In the genomic region with DNA sequence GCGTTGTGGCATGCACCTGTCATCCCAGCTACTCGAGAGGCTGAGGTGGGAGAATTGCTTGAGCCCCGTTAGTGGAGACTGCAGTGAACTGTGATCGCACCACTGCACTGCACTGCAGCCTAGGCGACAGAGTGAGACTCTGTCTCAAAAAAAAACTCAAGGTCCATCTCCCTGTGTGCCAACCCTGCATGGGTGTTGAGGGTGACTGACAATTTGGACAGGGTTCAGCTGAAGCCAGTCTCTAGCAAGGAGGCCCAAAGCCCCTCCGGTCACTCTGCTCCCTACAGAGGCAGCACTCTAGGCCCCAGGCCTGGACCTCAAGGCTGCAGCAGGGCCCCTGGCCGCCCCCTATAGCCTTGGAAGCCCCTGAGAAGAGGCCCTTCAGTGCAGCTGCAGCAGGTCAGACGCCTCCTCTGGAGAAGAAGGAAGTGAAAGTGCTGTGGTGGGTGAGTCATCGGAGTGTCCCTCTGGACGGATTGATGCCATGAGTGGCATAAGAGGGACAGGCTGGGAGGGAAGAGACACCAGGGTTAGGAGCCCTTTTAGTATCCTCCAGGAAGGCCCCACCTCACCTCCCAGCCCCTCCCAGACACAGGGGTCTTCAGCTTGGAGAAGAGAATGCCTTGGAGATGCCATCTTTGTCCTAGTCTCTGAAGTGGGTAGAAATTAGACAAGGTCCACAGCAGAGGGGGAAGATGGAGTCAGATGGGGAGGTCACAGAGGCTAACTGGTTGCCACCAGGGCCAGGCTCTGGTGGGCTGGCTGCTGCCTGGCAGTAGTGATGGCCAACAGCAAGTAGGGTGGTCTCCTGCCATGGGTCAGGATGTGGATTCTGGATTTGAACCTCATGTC, we compare ENCODE assay signal across 7 cellular contexts. TPM values are rescaled to one million over a fixed set of nuclear protein-coding genes. Genes with fewer than 3 reads are reported as not detected.
DNase-seq lines count a peak whose midpoint lies in the region; ATAC-seq, FAIRE-seq and TF ChIP-seq lines count a peak whose summit lies in the region.

No MANE protein-coding gene starts in this region.

- H3K27me3 ChIP-seq in heart right ventricle = no peaks in the 10 kb centered on the region

- peak; percentile 90 for DNase-seq in H54 (ENCODE audit: insufficient read length, low spot score)
- peak; percentile 85 to 86 for DNase-seq in Kasumi-1 (lab: John Stamatoyannopoulos, UW)
- peak; percentile 69 for DNase-seq in activated CD8-positive, alpha-beta memory T cell treated with anti-CD3 and anti-CD28 coated beads for 24 hours
- DNase-seq in heart right ventricle = peak in 1 of 2 donors; percentile 44
- DNase-seq in HuH-7.5 (ENCODE audit: low spot score) = no peak

- no peak overlapping the region for H3K4me3 ChIP-seq in heart right ventricle

- peak overlapping the region in 3 of 10 donors; percentile 33 to 81 (median 49) for H3K27ac ChIP-seq in heart right ventricle

- no peaks in the 10 kb centered on the region for H3K36me3 ChIP-seq in heart right ventricle

- no peaks in the 10 kb centered on the region for H3K9me3 Mint-ChIP-seq in stimulated activated naive CD8-positive, alpha-beta T cell treated with anti-CD3 and anti-CD28 coated beads, Interleukin-15, Interleukin-2, amounts not matched to agents 100 ng/mL and 50 ng/mL, for 24 hours

- ATAC-seq in GM18511 (IDR thresholded peaks at IDR 0.05; ENCODE audit: unreplicated experiment) (peak; percentile 73), heart right ventricle (peak in 6 of 8 donors; percentile 32 to 54 (median 39))

- no peaks in the 10 kb centered on the region for H3K36me3 Mint-ChIP-seq in stimulated activated naive CD8-positive, alpha-beta T cell treated with anti-CD3 and anti-CD28 coated beads, Interleukin-15, Interleukin-2, amounts not matched to agents 100 ng/mL and 50 ng/mL, for 24 hours (ENCODE audit: low read depth)

- H3K27me3 Mint-ChIP-seq in stimulated activated naive CD8-positive, alpha-beta T cell treated with anti-CD3 and anti-CD28 coated beads, Interleukin-15, Interleukin-2, amounts not matched to agents 100 ng/mL and 50 ng/mL, for 24 hours = no peaks in the 10 kb centered on the region

- H3K4me1 ChIP-seq in heart right ventricle = peaks cover 3 to 99% (median 66%) of the 10 kb centered on the region in 9 donors

- no peaks in the 10 kb centered on the region for H3K9me3 ChIP-seq in heart right ventricle

- peak; percentile 66 for FAIRE-seq in H54 (lab: Jason Lieb, UNC)

- no peak for TF ChIP-seq POLR2A in H54 (IDR thresholded peaks at IDR 0.05; ENCODE audit: low read depth, low read length)

- H3K4me3 Mint-ChIP-seq in stimulated activated naive CD8-positive, alpha-beta T cell treated with anti-CD3 and anti-CD28 coated beads, Interleukin-15, Interleukin-2, amounts not matched to agents 100 ng/mL and 50 ng/mL, for 24 hours = peak overlapping the region; percentile 17

- no peak for TF ChIP-seq CTCF in heart right ventricle (IDR thresholded peaks at IDR 0.05)

- 85% methylated on average over 10 of the region's 10 CpGs for WGBS in heart right ventricle, 2 donors

- H3K27ac Mint-ChIP-seq in stimulated activated naive CD8-positive, alpha-beta T cell treated with anti-CD3 and anti-CD28 coated beads, Interleukin-15, Interleukin-2, amounts not matched to agents 100 ng/mL and 50 ng/mL, for 24 hours = peak overlapping the region; percentile 72

- H3K4me1 Mint-ChIP-seq in stimulated activated naive CD8-positive, alpha-beta T cell treated with anti-CD3 and anti-CD28 coated beads, Interleukin-15, Interleukin-2, amounts not matched to agents 100 ng/mL and 50 ng/mL, for 24 hours (ENCODE audit: low read depth) = peaks cover 73% of the 10 kb centered on the region

- intact Hi-C loops in heart right ventricle (cut with DNase I) = no loop called here

RNA-seq across cellular contexts. Expression of a gene that starts 39.1 kb away (rescaled TPM):
- 10 to 100 TPM in 4 of 10 donors, 1 to 10 TPM in 6; 4.6 to 22.4 (median 7.9) TPM for total RNA-seq in heart right ventricle
- polyA plus RNA-seq in heart right ventricle = 1 to 10 TPM; 1.9 to 2.1 TPM
